In genomic region chr5:157600252-157600651, GRCh38 we compare ENCODE assay signal across 20 cellular contexts. TPM values are rescaled to one million over a fixed set of nuclear protein-coding genes. Genes with fewer than 3 reads are reported as not detected.
DNase-seq lines count a peak whose midpoint lies in the region; ATAC-seq and TF ChIP-seq lines count a peak whose summit lies in the region.
"Had no signal": no experiment of that assay in that cellular context is flagged by ENCODE, and none has a peak within 500 bp of the region (broad histone marks: within the 10 kb centered on the region; RNA-seq: fewer than 3 reads in every experiment).

No MANE protein-coding gene starts in this region.

- H3K23ac ChIP-seq in neuronal stem cell (ENCODE audit: low read depth, low read length, poor library complexity): no peak overlapping the region

- WGBS in neuronal stem cell (ENCODE audit: extremely low coverage in 2 of 2, insufficient read length in 2 of 2, insufficient replicate concordance in 1 of 2), 2 donors: no CpG with 5 or more reads among the region's 1 CpG

- H3K4me2 ChIP-seq in HCT116 (ENCODE audit: low read length) (no peak overlapping the region), neuronal stem cell (ENCODE audit: insufficient read depth, low read length, poor library complexity, severe bottlenecking) (no peak overlapping the region)

- H3K9me3 ChIP-seq in HCT116 (ENCODE audit: control insufficient read depth in 1 of 2, insufficient read depth in 1 of 2, low read depth in 1 of 2, low read length in 2 of 2) (no peaks in the 10 kb centered on the region), neuronal stem cell (replicated peaks in 1 of 2; ENCODE audit: control insufficient read depth in 2 of 2, insufficient read depth in 1 of 2, low read depth in 1 of 2, low read length in 2 of 2) (no peaks in the 10 kb centered on the region)
- H3K9me3 ChIP-seq: left ventricle myocardium inferior, uterus had no signal

- no peak for TF ChIP-seq RAD21 in HCT116 (IDR thresholded peaks at IDR 0.05; ENCODE audit: low read depth)

- no peak overlapping the region for H2BK15ac ChIP-seq in neuronal stem cell (ENCODE audit: low read length)

- no peaks in the 10 kb centered on the region for H3K9me2 ChIP-seq in HCT116 (ENCODE audit: insufficient read depth)

- H2BK5ac ChIP-seq in neuronal stem cell (ENCODE audit: low read length): no peak overlapping the region

- POLR2A ChIA-PET in HCT116 (lab: Charles Lee): no interaction called here
- POLR2A ChIA-PET in activated CD8-positive, alpha-beta T cell treated with anti-CD3 and anti-CD28 coated beads, Interleukin-2, amount 10 ng/mL, durations not matched to agents 7 days and 5 days (lab: Charles Lee): no interaction called here

- H3K79me2 ChIP-seq in HCT116 (ENCODE audit: insufficient read depth, low read length): no peaks in the 10 kb centered on the region
- H3K79me2 ChIP-seq: parathyroid adenoma had no signal

- peaks cover 95% of the 10 kb centered on the region for H3K4me1 Mint-ChIP-seq in activated naive CD4-positive, alpha-beta T cell treated with anti-CD3 and anti-CD28 coated beads for 36 hours (ENCODE audit: low read depth)
- peaks cover 93% of the 10 kb centered on the region for H3K4me1 Mint-ChIP-seq in activated CD8-positive, alpha-beta T cell treated with anti-CD3 and anti-CD28 coated beads, Interleukin-2, amount 10 ng/mL, durations not matched to agents 7 days and 5 days (ENCODE audit: low read depth)

- H3K27me3 ChIP-seq in HCT116 (ENCODE audit: insufficient read depth, low read length) (no peaks in the 10 kb centered on the region), neuronal stem cell (ENCODE audit: control insufficient read depth in 3 of 3, insufficient read depth in 3 of 3, low read depth in 1 of 3, low read length in 3 of 3) (no peaks in the 10 kb centered on the region)
- H3K27me3 ChIP-seq: brain microvascular endothelial cell, uterus had no signal

- RAD21 ChIA-PET in HCT116 (lab: Charles Lee; ENCODE audit: low non-redundant PET in 1 of 2, low total read pairs in 2 of 2, uncharacterized antibody in 2 of 2, unreplicated experiment in 2 of 2): no interaction called here

- H2AFZ ChIP-seq in HCT116 (ENCODE audit: low read depth, low read length, poor library complexity, severe bottlenecking) (peak overlapping the region; percentile 12), neuronal stem cell (ENCODE audit: low read length) (no peak overlapping the region)
- H2AFZ ChIP-seq: parathyroid adenoma had no signal

- H2BK12ac ChIP-seq in neuronal stem cell (ENCODE audit: low read length): no peak overlapping the region

- TF ChIP-seq POLR2A in HCT116 (IDR thresholded peaks at IDR 0.05; ENCODE audit: borderline replicate concordance, extremely low read depth, insufficient read depth, insufficient read length): no peak

- H3K27me3 Mint-ChIP-seq in activated naive CD4-positive, alpha-beta T cell treated with anti-CD3 and anti-CD28 coated beads for 36 hours (ENCODE audit: low read depth): no peaks in the 10 kb centered on the region
- H3K27me3 Mint-ChIP-seq in activated CD8-positive, alpha-beta T cell treated with anti-CD3 and anti-CD28 coated beads, Interleukin-2, amount 10 ng/mL, durations not matched to agents 7 days and 5 days (ENCODE audit: low read depth): no peaks in the 10 kb centered on the region

- DNase-seq in activated naive CD4-positive, alpha-beta T cell treated with anti-CD3 and anti-CD28 coated beads for 36 hours: peak; percentile 48
- no peak for DNase-seq in activated naive CD4-positive, alpha-beta T cell (lab: John Stamatoyannopoulos, UW)
- DNase-seq in HCT116 (ENCODE audit: low read depth, low spot score) (no peak), neuronal stem cell (ENCODE audit: low spot score) (no peak), H4 (ENCODE audit: low spot score) (no peak), GOT3 (lab: John Stamatoyannopoulos, UW) (no peak)
- no peak for DNase-seq in activated CD8-positive, alpha-beta T cell treated with anti-CD3 and anti-CD28 coated beads, Interleukin-2, amount 10 ng/mL, durations not matched to agents 7 days and 5 days
- DNase-seq: ACHN; activated effector memory CD4-positive, alpha-beta T cell treated with Interleukin-2 at 50 U/mL for 16 hours; brain microvascular endothelial cell; dorsolateral prefrontal cortex; EL; left ventricle myocardium inferior; NCI-H1417 treated with DMSO at 0.1 percent for 48 hours; NCI-H2227 treated with DMSO at 0.1 percent for 48 hours; SIG-M5; uterus had no signal

- H3K4me3 Mint-ChIP-seq in activated naive CD4-positive, alpha-beta T cell treated with anti-CD3 and anti-CD28 coated beads for 36 hours: no peak overlapping the region
- no peak overlapping the region for H3K4me3 Mint-ChIP-seq in activated CD8-positive, alpha-beta T cell treated with anti-CD3 and anti-CD28 coated beads, Interleukin-2, amount 10 ng/mL, durations not matched to agents 7 days and 5 days

- H3K36me3 Mint-ChIP-seq in activated naive CD4-positive, alpha-beta T cell treated with anti-CD3 and anti-CD28 coated beads for 36 hours (ENCODE audit: low read depth): no peaks in the 10 kb centered on the region
- H3K36me3 Mint-ChIP-seq in activated CD8-positive, alpha-beta T cell treated with anti-CD3 and anti-CD28 coated beads, Interleukin-2, amount 10 ng/mL, durations not matched to agents 7 days and 5 days (ENCODE audit: low read depth): peaks cover 23% of the 10 kb centered on the region

- H2BK120ac ChIP-seq in neuronal stem cell (ENCODE audit: low read depth, low read length): no peak overlapping the region

- TF ChIP-seq CTCF in HCT116 (IDR thresholded peaks at IDR 0.05 in 2 of 3, conservative IDR thresholded peaks at IDR 0.05 in 1 of 3; ENCODE audit: borderline replicate concordance in 1 of 3, insufficient read depth in 1 of 3, low read depth in 2 of 3, low read length in 2 of 3): no peak

- CTCF ChIA-PET in activated naive CD4-positive, alpha-beta T cell treated with anti-CD3 and anti-CD28 coated beads for 36 hours (lab: Charles Lee): interaction anchor here (0.7 kb wide), 1 partner anchor 253 kb away, joined by 3 read pairs; no protein-coding TSS in a partner anchor
- CTCF ChIA-PET in HCT116 (lab: Charles Lee): no interaction called here
- CTCF ChIA-PET in activated CD8-positive, alpha-beta T cell treated with anti-CD3 and anti-CD28 coated beads, Interleukin-2, amount 10 ng/mL, durations not matched to agents 7 days and 5 days (lab: Charles Lee): no interaction called here

- no TSS peak for BruUV-seq in HCT116 (replicated peaks; lab: Mats Ljungman, UMichigan)

- H3K14ac ChIP-seq in neuronal stem cell (ENCODE audit: low read length): no peak overlapping the region

- peaks cover 4% of the 10 kb centered on the region for H3K9me3 Mint-ChIP-seq in activated naive CD4-positive, alpha-beta T cell treated with anti-CD3 and anti-CD28 coated beads for 36 hours
- no peaks in the 10 kb centered on the region for H3K9me3 Mint-ChIP-seq in activated CD8-positive, alpha-beta T cell treated with anti-CD3 and anti-CD28 coated beads, Interleukin-2, amount 10 ng/mL, durations not matched to agents 7 days and 5 days (ENCODE audit: insufficient read depth)

- no peak overlapping the region for H4K8ac ChIP-seq in neuronal stem cell (ENCODE audit: low read depth, low read length)

- no peaks in the 10 kb centered on the region for H3K79me1 ChIP-seq in neuronal stem cell (ENCODE audit: low read depth, low read length)

- H3K36me3 ChIP-seq in HCT116 (ENCODE audit: control insufficient read depth in 1 of 2, insufficient read depth in 2 of 2, low read length in 2 of 2) (no peaks in the 10 kb centered on the region), neuronal stem cell (replicated peaks in 1 of 2; ENCODE audit: control insufficient read depth in 2 of 2, insufficient read depth in 2 of 2, low read length in 2 of 2) (no peaks in the 10 kb centered on the region)
- H3K36me3 ChIP-seq: brain microvascular endothelial cell, left ventricle myocardium inferior, uterus had no signal

- H3K4me1 ChIP-seq in HCT116 (ENCODE audit: control insufficient read depth in 1 of 2, insufficient read depth in 2 of 2, low read length in 2 of 2) (peaks cover 25 to 48% of the 10 kb centered on the region in 2 experiments), neuronal stem cell (ENCODE audit: control insufficient read depth in 2 of 2, insufficient read depth in 1 of 2, low read depth in 1 of 2, low read length in 2 of 2) (peaks cover 0 to 2% of the 10 kb centered on the region in 2 donors)
- H3K4me1 ChIP-seq: left ventricle myocardium inferior, parathyroid adenoma, uterus had no signal

- no peak overlapping the region for H3K4ac ChIP-seq in neuronal stem cell (ENCODE audit: low read length)

- no peak overlapping the region for H3K18ac ChIP-seq in neuronal stem cell (ENCODE audit: low read length)

- H3K27ac ChIP-seq in HCT116 (ENCODE audit: low read depth, low read length) (no peak overlapping the region), neuronal stem cell (replicated peaks; ENCODE audit: low read length) (no peak overlapping the region)
- H3K27ac ChIP-seq: brain microvascular endothelial cell, dorsolateral prefrontal cortex, left ventricle myocardium inferior, parathyroid adenoma, uterus had no signal

- H3K4me3 ChIP-seq in HCT116 (replicated peaks in 1 of 2; ENCODE audit: low read depth in 1 of 2, low read length in 2 of 2): no peak overlapping the region
- no peak overlapping the region for H3K4me3 ChIP-seq in neuronal stem cell (ENCODE audit: low read length in 2 of 2)
- H3K4me3 ChIP-seq: dorsolateral prefrontal cortex, left ventricle myocardium inferior, uterus had no signal

- H3K9ac ChIP-seq in HCT116 (ENCODE audit: low read length) (no peak overlapping the region), neuronal stem cell (ENCODE audit: low read depth, low read length, poor library complexity) (peak overlapping the region; percentile 55)
- H3K9ac ChIP-seq: parathyroid adenoma had no signal

- peak overlapping the region; percentile 94 for H3K27ac Mint-ChIP-seq in activated naive CD4-positive, alpha-beta T cell treated with anti-CD3 and anti-CD28 coated beads for 36 hours
- peak overlapping the region; percentile 60 for H3K27ac Mint-ChIP-seq in activated CD8-positive, alpha-beta T cell treated with anti-CD3 and anti-CD28 coated beads, Interleukin-2, amount 10 ng/mL, durations not matched to agents 7 days and 5 days

- ATAC-seq in HCT116 (no peak), HG02678 (IDR thresholded peaks at IDR 0.05; ENCODE audit: unreplicated experiment) (no peak)
- ATAC-seq in activated CD8-positive, alpha-beta T cell treated with anti-CD3 and anti-CD28 coated beads, Interleukin-2, amount 10 ng/mL, durations not matched to agents 7 days and 5 days: no peak

- no peak overlapping the region for H4K91ac ChIP-seq in neuronal stem cell (ENCODE audit: low read depth, low read length, poor library complexity)

- intact Hi-C loops in activated naive CD4-positive, alpha-beta T cell treated with anti-CD3 and anti-CD28 coated beads for 36 hours (cut with micrococcal nuclease): loop anchor here (5.0 to 10.0 kb wide), 6 partner anchors 443 to 1857 kb away; partner anchors contain the start of gene HAVCR2
- intact Hi-C loops in HCT116 (cut with micrococcal nuclease): no loop called here

- H2AK5ac ChIP-seq in neuronal stem cell (ENCODE audit: low read depth, low read length): no peak overlapping the region

- H4K20me1 ChIP-seq in HCT116 (ENCODE audit: insufficient read depth): no peaks in the 10 kb centered on the region

RNA-seq across cellular contexts. Expression of gene ADAM19, which starts 24.7 kb away (rescaled TPM):
- total RNA-seq in activated naive CD4-positive, alpha-beta T cell treated with anti-CD3 and anti-CD28 coated beads for 36 hours: 10 to 100 TPM; 37.3 to 39.3 TPM
- total RNA-seq in HCT116 (2021; ENCODE audit: unreplicated experiment): 77.3 TPM
- 56.0 and 74.0 TPM in 2 replicates for polyA plus RNA-seq in HCT116 (2012)
- 10 to 100 TPM; 77.7 to 80.6 TPM for total RNA-seq in activated CD8-positive, alpha-beta T cell treated with anti-CD3 and anti-CD28 coated beads, Interleukin-2, amount 10 ng/mL, durations not matched to agents 7 days and 5 days
- 13.3 TPM for polyA plus RNA-seq in neuronal stem cell (2013, experiment 1 of 2)
- polyA plus RNA-seq in neuronal stem cell (2013, experiment 2 of 2): 13.9 TPM
- total RNA-seq in H4 (2014; rRNA removed; shearing (Covaris generic)): 4.9 and 5.6 TPM in 2 replicates

RNA-seq across cellular contexts. Expression of gene SOX30, which starts 52.0 kb away (rescaled TPM):
- under 1 TPM; 0.36 to 0.57 TPM for total RNA-seq in activated naive CD4-positive, alpha-beta T cell treated with anti-CD3 and anti-CD28 coated beads for 36 hours
- 0.27 TPM for total RNA-seq in HCT116 (2021; ENCODE audit: unreplicated experiment)
- 0.10 and 0.44 TPM in 2 replicates for polyA plus RNA-seq in HCT116 (2012)
- total RNA-seq in activated CD8-positive, alpha-beta T cell treated with anti-CD3 and anti-CD28 coated beads, Interleukin-2, amount 10 ng/mL, durations not matched to agents 7 days and 5 days: under 1 TPM; 0.10 to 0.11 TPM
- polyA plus RNA-seq in neuronal stem cell (2013, experiment 1 of 2): 0.29 TPM
- 0.32 TPM for polyA plus RNA-seq in neuronal stem cell (2013, experiment 2 of 2)
- not detected in 2 replicates for total RNA-seq in H4 (2014; rRNA removed; shearing (Covaris generic))
- total RNA-seq: skeletal muscle tissue, uterus had no signal
